6 cellular contexts compared by ENCODE assay signal in genomic region chr1:145995964-145996432, GRCh38. TPM values are rescaled to one million over a fixed set of nuclear protein-coding genes. Genes with fewer than 3 reads are reported as not detected.
A peak's percentile ranks its signal among the peaks of the same experiment; 100 is the strongest.
DNase-seq lines count a peak whose midpoint lies in the region; ATAC-seq and TF ChIP-seq lines count a peak whose summit lies in the region.

No MANE protein-coding gene starts in this region.

- TF ChIP-seq POLR2A in esophagus muscularis mucosa (IDR thresholded peaks at IDR 0.05; ENCODE audit: low read depth), result no peak

- 0% methylated on average over 12 of the region's 13 CpGs for WGBS in esophagus muscularis mucosa

- H3K4me1 ChIP-seq in right atrium auricular region (peaks cover 0 to 51% of the 10 kb centered on the region in 2 donors), esophagus muscularis mucosa (peaks cover 27 to 56% (median 47%) of the 10 kb centered on the region in 4 donors)

- H3K36me3 ChIP-seq in right atrium auricular region (peaks cover 45% of the 10 kb centered on the region), esophagus muscularis mucosa (peaks cover 31 to 43% (median 36%) of the 10 kb centered on the region in 4 donors)

- H3K27me3 ChIP-seq in right atrium auricular region (no peaks in the 10 kb centered on the region), esophagus muscularis mucosa (no peaks in the 10 kb centered on the region)

- H3K27ac ChIP-seq in right atrium auricular region (peak overlapping the region; percentile 98), esophagus muscularis mucosa (replicated peaks in 1 of 4) (peak overlapping the region; percentile 94 to 96 (median 96)), temporal lobe (ENCODE audit: low read depth, low read length) (peak overlapping the region; percentile 95)

- H3K4me3 ChIP-seq in right atrium auricular region (peak overlapping the region; percentile 74 to 92), esophagus muscularis mucosa (peak overlapping the region; percentile 70 to 85 (median 80))

- no peaks in the 10 kb centered on the region for H3K9me3 ChIP-seq in right atrium auricular region
- no peaks in the 10 kb centered on the region for H3K9me3 ChIP-seq in esophagus muscularis mucosa

- ATAC-seq in Right ventricle myocardium superior (ENCODE audit: poor library complexity) (no peak), GM21825 (IDR thresholded peaks at IDR 0.05; ENCODE audit: unreplicated experiment) (no peak)

- no peak for DNase-seq in right atrium auricular region (ENCODE audit: low spot score)
- no peak for DNase-seq in Right ventricle myocardium superior
- DNase-seq in esophagus muscularis mucosa (ENCODE audit: extremely low spot score), result no peak
- DNase-seq in middle frontal gyrus (ENCODE audit: extremely low spot score, low spot score), result no peak

- intact Hi-C loops in Right ventricle myocardium superior (cut with DNase I) (no loop called here), esophagus muscularis mucosa (cut with DNase I) (no loop called here)

- no peak for TF ChIP-seq CTCF in right atrium auricular region (IDR thresholded peaks at IDR 0.05)
- no peak for TF ChIP-seq CTCF in esophagus muscularis mucosa (IDR thresholded peaks at IDR 0.05)

- TF ChIP-seq EP300 in esophagus muscularis mucosa (IDR thresholded peaks at IDR 0.05), result no peak

RNA-seq across cellular contexts. Expression of gene TXNIP, which starts 0.4 kb away (rescaled TPM):
- total RNA-seq in right atrium auricular region (1,000 to 10,000 TPM in 1 of 2 donors, 100 to 1,000 TPM in 1; 898 to 1,186 TPM), Right ventricle myocardium superior (980 TPM), esophagus muscularis mucosa (1,000 to 10,000 TPM; 1,186 to 4,171 (median 2,482) TPM), temporal lobe (144 TPM)

RNA-seq across cellular contexts. Expression of gene HJV, which starts 25.5 kb away (rescaled TPM):
- total RNA-seq in right atrium auricular region (100 to 1,000 TPM in 1 of 2 donors, 10 to 100 TPM in 1; 73.3 to 153 TPM), Right ventricle myocardium superior (88.1 TPM), esophagus muscularis mucosa (not detected), temporal lobe (under 0.01 TPM)

RNA-seq across cellular contexts. Expression of gene POLR3GL, which starts 31.5 kb away (rescaled TPM):
- 10 to 100 TPM; 36.4 to 45.2 TPM for total RNA-seq in right atrium auricular region
- total RNA-seq in Right ventricle myocardium superior, result 49.2 TPM
- 10 to 100 TPM; 29.0 to 41.5 (median 35.5) TPM for total RNA-seq in esophagus muscularis mucosa
- total RNA-seq in temporal lobe, result 10.6 TPM

RNA-seq across cellular contexts. Expression of gene ANKRD34A, which starts 31.6 kb away (rescaled TPM):
- 1 to 10 TPM; 1.5 to 3.4 TPM for total RNA-seq in right atrium auricular region
- 0.59 TPM for total RNA-seq in Right ventricle myocardium superior
- 1 to 10 TPM in 3 of 4 donors, under 1 TPM in 1; 0.66 to 1.7 (median 1.3) TPM for total RNA-seq in esophagus muscularis mucosa
- 1.7 TPM for total RNA-seq in temporal lobe

RNA-seq across cellular contexts. Expression of gene LIX1L, which starts 38.2 kb away (rescaled TPM):
- total RNA-seq in right atrium auricular region (10 to 100 TPM; 26.6 to 36.6 TPM), Right ventricle myocardium superior (22.9 TPM), esophagus muscularis mucosa (10 to 100 TPM; 33.2 to 55.0 (median 41.7) TPM), temporal lobe (22.4 TPM)

Comparison
In these comparisons a context has a peak if more than half of its experiments do, and no peak if none do; other contexts are left out.
1. RNA of gene HJV, which starts 25.5 kb away (total RNA-seq): 73.3 to 153 TPM in right atrium auricular region and 88.1 TPM in Right ventricle myocardium superior (single experiment); not detected in esophagus muscularis mucosa and under 0.01 TPM in temporal lobe (single experiment); every median in the first group is over 10 times any median in the second.
2. Peak in every context shown above with its lines, with median percentiles within 50 percentile points of each other: H3K27ac ChIP-seq.